23 cellular contexts compared by ENCODE assay signal in genomic region chr10:105243825-105244224, GRCh38.
"Had no signal": no experiment of that assay in that cellular context is flagged by ENCODE, and none has a peak within 500 bp of the region (broad histone marks: within the 10 kb centered on the region; RNA-seq: fewer than 3 reads in every experiment).

No MANE protein-coding gene starts in this region.

- H3K4me3 ChIP-seq: coronary artery, dorsolateral prefrontal cortex, esophagus squamous epithelium, gastrocnemius medialis, heart right ventricle, left lung, lower lobe of right lung, mucosa of descending colon had no signal

- H3K4me1 ChIP-seq: esophagus squamous epithelium, gastrocnemius medialis, left lung, lower lobe of right lung had no signal

- H3K9me3 ChIP-seq: esophagus squamous epithelium, gastrocnemius medialis, left lung, lower lobe of right lung, mucosa of descending colon had no signal

- H3K36me3 ChIP-seq: esophagus squamous epithelium, gastrocnemius medialis, heart right ventricle, left lung, lower lobe of right lung had no signal

- FAIRE-seq: colon, endothelial cell of umbilical vein, islet of Langerhans, keratinocyte had no signal

- ATAC-seq: gastrocnemius medialis, heart right ventricle, left cardiac atrium, left lung, left ventricle myocardium superior, lower lobe of right lung, mucosa of descending colon had no signal

- H3K27me3 ChIP-seq: dorsolateral prefrontal cortex, esophagus squamous epithelium, gastrocnemius medialis, heart right ventricle, left lung had no signal

- DNase-seq: dermis blood vessel endothelial cell; dorsolateral prefrontal cortex; effector CD4-positive, alpha-beta T cell; effector memory CD4-positive, alpha-beta T cell; esophagus squamous epithelium; foreskin melanocyte; gastrocnemius medialis; glutamatergic neuron; head of caudate nucleus; heart right ventricle; hippocampal formation; left cardiac atrium; left lung; left ventricle myocardium superior; lower lobe of right lung; mesenchymal stem cell; mucosa of descending colon; naive B cell had no signal

- H3K27ac ChIP-seq: coronary artery, dorsolateral prefrontal cortex, esophagus squamous epithelium, gastrocnemius medialis, heart right ventricle, left lung, lower lobe of right lung had no signal
